Comparison of ENCODE assay signal across 20 cellular contexts in genomic region chr17:7462474-7463367, GRCh38. TPM values are rescaled to one million over a fixed set of nuclear protein-coding genes. Genes with fewer than 3 reads are reported as not detected.
DNase-seq lines count a peak whose midpoint lies in the region; ATAC-seq, FAIRE-seq and TF ChIP-seq lines count a peak whose summit lies in the region.
"Had no signal": no experiment of that assay in that cellular context is flagged by ENCODE, and none has a peak within 500 bp of the region (broad histone marks: within the 10 kb centered on the region; RNA-seq: fewer than 3 reads in every experiment).

No MANE protein-coding gene starts in this region.

- H3K36me3 ChIP-seq in H7 (replicated peaks; ENCODE audit: control insufficient read depth, insufficient read depth, low read length) (peaks cover 1% of the 10 kb centered on the region), HepG2 (replicated peaks in 1 of 2; ENCODE audit: control insufficient read depth in 1 of 2, insufficient read depth in 2 of 2, low read length in 2 of 2) (peaks cover 0 to 2% of the 10 kb centered on the region in 2 experiments; a peak in 3 of 5 replicates), HAP-1 (replicated peaks) (peaks cover 23% of the 10 kb centered on the region)
- H3K36me3 ChIP-seq: SJCRH30 had no signal

- in situ Hi-C loops in HepG2 (cut with HindIII; ENCODE audit: extremely low pct_ligation_motif_present, low pct_unique_long_range_greater_than_20kb) (no loop called here), HAP-1 (cut with MboI; ENCODE audit: low sequenced_read_pairs) (no loop called here)

- no peaks in the 10 kb centered on the region for H3K36me3 Mint-ChIP-seq in WTC11

- BruUV-seq in HepG2 (replicated peaks; lab: Mats Ljungman, UMichigan) = no TSS peak

- H4K20me1 ChIP-seq in HepG2 (ENCODE audit: insufficient read depth, low read length) = peaks cover 5% of the 10 kb centered on the region; the same call in 1 of the 2 replicates

- peaks cover 7% of the 10 kb centered on the region; the same call in 1 of the 2 replicates for H3K4me1 ChIP-seq in HepG2 (ENCODE audit: insufficient read depth, low read length)
- no peaks in the 10 kb centered on the region for H3K4me1 ChIP-seq in HAP-1
- H3K4me1 ChIP-seq: SJCRH30 had no signal

- WGBS in HepG2 (ENCODE audit: low lambda C conversion rate) = 98% methylated on average over 26 of the region's 44 CpGs

- H3K27me3 ChIP-seq in H7 (ENCODE audit: control insufficient read depth, insufficient read depth, low read length) (no peaks in the 10 kb centered on the region; the same call in 1 of the 2 replicates), HepG2 (ENCODE audit: control insufficient read depth in 1 of 2, insufficient read depth in 2 of 2, low read length in 2 of 2) (no peaks in the 10 kb centered on the region), HAP-1 (ENCODE audit: low read depth) (no peaks in the 10 kb centered on the region)
- H3K27me3 ChIP-seq: BLaER1 treated with 17β-estradiol and CSF1 and Interleukin-3, amounts not matched to agents 10 nM and 100 nM; SJCRH30 had no signal

- DNase-seq in H7 (peak; percentile 44), WTC11 (ENCODE audit: low spot score) (no peak), HepG2 (ENCODE audit: low spot score) (no peak), substantia nigra (lab: John Stamatoyannopoulos, UW) (no peak), HAP-1 (ENCODE audit: low spot score in 2 of 2) (no peak)
- DNase-seq: CD8-positive, alpha-beta memory T cell; DMS79; HCEC 1CT; NCI-H1048; NCI-H1436 treated with DMSO at 0.1 percent for 48 hours; NCI-H2029 treated with DMSO at 0.1 percent for 48 hours; NCI-H2171 treated with DMSO at 0.1 percent for 48 hours; NCI-H446 treated with DMSO at 0.1 percent for 48 hours; SJCRH30 had no signal

- H3K27ac ChIP-seq in HepG2 (ENCODE audit: extremely low read length, insufficient read depth, low read length) = no peak overlapping the region
- no peak overlapping the region for H3K27ac ChIP-seq in substantia nigra (ENCODE audit: low read depth, low read length, poor library complexity, severe bottlenecking)
- H3K27ac ChIP-seq: A549; BLaER1 treated with 17β-estradiol and CSF1 and Interleukin-3, amounts not matched to agents 10 nM and 100 nM; KMS-11; SJCRH30 had no signal

- intact Hi-C loops in HepG2 (cut with micrococcal nuclease; ENCODE audit: unreplicated experiment) = no loop called here

- H2AFZ ChIP-seq in HepG2 (ENCODE audit: low read length) = no peak overlapping the region

- ATAC-seq in WTC11 = no peak
- peak; percentile 15; the same call in 2 of the 3 replicates for ATAC-seq in HepG2
- no peak for ATAC-seq in GM21381 (IDR thresholded peaks at IDR 0.05; ENCODE audit: unreplicated experiment)
- ATAC-seq: A549 had no signal

- no peak for FAIRE-seq in HepG2 (lab: Jason Lieb, UNC)
- FAIRE-seq: A549, D721Med had no signal

- TF ChIP-seq POLR2A in HepG2 (IDR thresholded peaks at IDR 0.05; ENCODE audit: insufficient read depth in 1 of 2, low read depth in 2 of 2, low read length in 2 of 2) = no peak

- H3K9me3 Mint-ChIP-seq in WTC11 = no peaks in the 10 kb centered on the region
- H3K9me3 Mint-ChIP-seq: CD8-positive, alpha-beta memory T cell had no signal

- H3K9ac ChIP-seq in HepG2 (ENCODE audit: insufficient read depth, low read depth, low read length) = no peak overlapping the region
- H3K9ac ChIP-seq: BLaER1 treated with 17β-estradiol and CSF1 and Interleukin-3, amounts not matched to agents 10 nM and 100 nM; KMS-11 had no signal

- H3K4me1 Mint-ChIP-seq in WTC11 = peaks cover 17% of the 10 kb centered on the region

- H3K27ac Mint-ChIP-seq in WTC11 = peak overlapping the region; percentile 41; the same call in 1 of the 2 replicates
- H3K27ac Mint-ChIP-seq: CD8-positive, alpha-beta memory T cell had no signal

- CTCF ChIA-PET in WTC11 (lab: Charles Lee) (interaction anchor here (1.1 kb wide), 1 partner anchor 98 kb away, joined by 4 read pairs; no protein-coding TSS in a partner anchor), HepG2 (lab: Yijun Ruan, JAX; ENCODE audit: low intra/inter-chr PET ratio, low total read pairs) (no interaction called here)

- no peak overlapping the region for H3K4me2 ChIP-seq in HepG2 (ENCODE audit: low read depth, low read length)
- H3K4me2 ChIP-seq: A549; BLaER1 treated with 17β-estradiol and CSF1 and Interleukin-3, amounts not matched to agents 10 nM and 100 nM; KMS-11 had no signal

- H3K4me3 ChIP-seq in H7 (ENCODE audit: insufficient read depth, low read depth, low read length) (no peak overlapping the region), HepG2 (replicated peaks in 1 of 3; ENCODE audit: insufficient read depth in 1 of 3, low read depth in 2 of 3, low read length in 3 of 3) (no peak overlapping the region), HAP-1 (no peak overlapping the region)
- H3K4me3 ChIP-seq: A549; BLaER1 treated with 17β-estradiol and CSF1 and Interleukin-3, amounts not matched to agents 10 nM and 100 nM; SJCRH30 had no signal

- peaks cover 9% of the 10 kb centered on the region for H3K27me3 Mint-ChIP-seq in WTC11 (ENCODE audit: low read depth)
- H3K27me3 Mint-ChIP-seq: CD8-positive, alpha-beta memory T cell had no signal

- no peak overlapping the region for H3K4me3 Mint-ChIP-seq in WTC11
- H3K4me3 Mint-ChIP-seq: CD8-positive, alpha-beta memory T cell had no signal

- TF ChIP-seq CTCF in WTC11 (IDR thresholded peaks at IDR 0.05) = no peak
- no peak for TF ChIP-seq CTCF in HepG2 (CRISPR knock-in tag; IDR thresholded peaks at IDR 0.05)

- POLR2A ChIA-PET in WTC11 (lab: Charles Lee) = interaction anchor here (0.7 to 1.7 kb wide), 2 partner anchors 15 to 17 kb away, joined by 3 to 5 read pairs; partner anchors contain the start of gene ZBTB4
- POLR2A ChIA-PET in HepG2 (lab: Yijun Ruan, JAX) = no interaction called here

- TF ChIP-seq EP300 in HepG2 (IDR thresholded peaks at IDR 0.05; ENCODE audit: low read depth in 2 of 2, low read length in 2 of 2) = no peak
- no peak for TF ChIP-seq EP300 in HepG2 (CRISPR knock-in tag; IDR thresholded peaks at IDR 0.05; ENCODE audit: borderline replicate concordance)

- TF ChIP-seq RAD21 in HepG2 (CRISPR knock-in tag; IDR thresholded peaks at IDR 0.05) = no peak

- no peaks in the 10 kb centered on the region for H3K79me2 ChIP-seq in HepG2 (ENCODE audit: insufficient read depth, low read length)

- H3K9me3 ChIP-seq in HepG2 (ENCODE audit: low read length) (no peaks in the 10 kb centered on the region), HAP-1 (no peaks in the 10 kb centered on the region)
- H3K9me3 ChIP-seq: A549; BLaER1 treated with 17β-estradiol and CSF1 and Interleukin-3, amounts not matched to agents 10 nM and 100 nM; SJCRH30 had no signal

RNA-seq across cellular contexts. Expression of gene ZBTB4, which starts 16.7 kb away (rescaled TPM):
- total RNA-seq in H7 (2014; rRNA removed; shearing (Covaris generic)) = 9.0 and 10.4 TPM in 2 replicates
- total RNA-seq in WTC11 (2021) (14.6 to 17.0 TPM (median 16.2 TPM) in 3 replicates), HepG2 (2016; rRNA removed; fragmentation: Illumina TruSeq; extraction: Trizol) (3.3 and 4.3 TPM in 2 replicates)
- total RNA-seq in HepG2 (2016; cell fraction: cytosol; rRNA removed; fragmentation: Illumina TruSeq; extraction: Trizol; ENCODE audit: low read depth) = 0.40 and 0.53 TPM in 2 replicates
- 3.5 and 4.2 TPM in 2 replicates for total RNA-seq in HepG2 (2016; cell fraction: insoluble cytoplasmic fraction; rRNA removed; fragmentation: Illumina TruSeq; extraction: Trizol)
- total RNA-seq in HepG2 (2016; cell fraction: membrane; rRNA removed; fragmentation: Illumina TruSeq; extraction: Trizol) = 2.0 and 2.1 TPM in 2 replicates
- 4.9 and 5.7 TPM in 2 replicates for total RNA-seq in HepG2 (2016; cell fraction: nucleus; rRNA removed; fragmentation: Illumina TruSeq; extraction: Trizol)
- polyA plus RNA-seq in HepG2 (2011; rRNA removed) = 7.4 and 7.9 TPM in 2 replicates
- 5.5 and 5.7 TPM in 2 replicates for polyA plus RNA-seq in HepG2 (2011; cell fraction: cytosol; rRNA removed)
- 16.5 and 17.2 TPM in 2 replicates for polyA plus RNA-seq in HepG2 (2011; cell fraction: nucleus; rRNA removed)
- polyA plus RNA-seq in HepG2 (2012) = 7.9 and 9.5 TPM in 2 replicates
- 0.25 and 0.36 TPM in 2 replicates for polyA plus RNA-seq in HepG2 (2016; cell fraction: cytosol; fragmentation: Illumina TruSeq; extraction: Trizol; ENCODE audit: low read depth)
- 4.0 and 4.5 TPM in 2 replicates for polyA plus RNA-seq in HepG2 (2016; cell fraction: insoluble cytoplasmic fraction; fragmentation: Illumina TruSeq; extraction: Trizol; ENCODE audit: low read depth)
- polyA plus RNA-seq in HepG2 (2016; cell fraction: membrane; fragmentation: Illumina TruSeq; extraction: Trizol; ENCODE audit: low read depth) = 1.1 and 1.4 TPM in 2 replicates
- 10.4 and 11.2 TPM in 2 replicates for polyA plus RNA-seq in HepG2 (2016; cell fraction: nucleus; fragmentation: Illumina TruSeq; extraction: Trizol; ENCODE audit: insufficient read depth, low read depth)
- polyA minus RNA-seq in HepG2 (2011; rRNA and poly(A)+ RNA removed; ENCODE audit: low replicate concordance) = 19.5 and 24.6 TPM in 2 replicates
- polyA minus RNA-seq in HepG2 (2011; cell fraction: cytosol; rRNA and poly(A)+ RNA removed) = 6.2 and 7.2 TPM in 2 replicates
- polyA minus RNA-seq in HepG2 (2011; cell fraction: nucleus; rRNA and poly(A)+ RNA removed) = 12.5 and 14.9 TPM in 2 replicates

RNA-seq across cellular contexts. Expression of gene CHRNB1, which starts 17.9 kb away (rescaled TPM):
- 6.6 and 6.8 TPM in 2 replicates for total RNA-seq in H7 (2014; rRNA removed; shearing (Covaris generic))
- total RNA-seq in WTC11 (2021) (16.0 to 21.5 TPM (median 20.8 TPM) in 3 replicates), HepG2 (2016; rRNA removed; fragmentation: Illumina TruSeq; extraction: Trizol) (3.6 and 5.4 TPM in 2 replicates)
- total RNA-seq in HepG2 (2016; cell fraction: cytosol; rRNA removed; fragmentation: Illumina TruSeq; extraction: Trizol; ENCODE audit: low read depth) = 2.0 and 3.3 TPM in 2 replicates
- total RNA-seq in HepG2 (2016; cell fraction: insoluble cytoplasmic fraction; rRNA removed; fragmentation: Illumina TruSeq; extraction: Trizol) = 3.8 and 6.3 TPM in 2 replicates
- 5.4 and 5.7 TPM in 2 replicates for total RNA-seq in HepG2 (2016; cell fraction: membrane; rRNA removed; fragmentation: Illumina TruSeq; extraction: Trizol)
- 4.3 and 6.2 TPM in 2 replicates for total RNA-seq in HepG2 (2016; cell fraction: nucleus; rRNA removed; fragmentation: Illumina TruSeq; extraction: Trizol)
- polyA plus RNA-seq in HepG2 (2011; rRNA removed) = 33.7 and 39.6 TPM in 2 replicates
- 31.4 and 33.2 TPM in 2 replicates for polyA plus RNA-seq in HepG2 (2011; cell fraction: cytosol; rRNA removed)
- 39.4 and 43.0 TPM in 2 replicates for polyA plus RNA-seq in HepG2 (2011; cell fraction: nucleus; rRNA removed)
- 19.3 and 22.8 TPM in 2 replicates for polyA plus RNA-seq in HepG2 (2012)
- 4.4 and 6.0 TPM in 2 replicates for polyA plus RNA-seq in HepG2 (2016; cell fraction: cytosol; fragmentation: Illumina TruSeq; extraction: Trizol; ENCODE audit: low read depth)
- 10.0 and 13.6 TPM in 2 replicates for polyA plus RNA-seq in HepG2 (2016; cell fraction: insoluble cytoplasmic fraction; fragmentation: Illumina TruSeq; extraction: Trizol; ENCODE audit: low read depth)
- polyA plus RNA-seq in HepG2 (2016; cell fraction: membrane; fragmentation: Illumina TruSeq; extraction: Trizol; ENCODE audit: low read depth) = 9.9 and 11.0 TPM in 2 replicates
- 23.1 and 25.7 TPM in 2 replicates for polyA plus RNA-seq in HepG2 (2016; cell fraction: nucleus; fragmentation: Illumina TruSeq; extraction: Trizol; ENCODE audit: insufficient read depth, low read depth)
- polyA minus RNA-seq in HepG2 (2011; rRNA and poly(A)+ RNA removed; ENCODE audit: low replicate concordance) = 2.6 and 35.4 TPM in 2 replicates
- 6.4 and 7.2 TPM in 2 replicates for polyA minus RNA-seq in HepG2 (2011; cell fraction: cytosol; rRNA and poly(A)+ RNA removed)
- polyA minus RNA-seq in HepG2 (2011; cell fraction: nucleus; rRNA and poly(A)+ RNA removed) = 9.0 and 9.9 TPM in 2 replicates

RNA-seq across cellular contexts. Expression of gene SLC35G6, which starts 18.5 kb away (rescaled TPM):
- total RNA-seq in H7 (2014; rRNA removed; shearing (Covaris generic)) = not detected in 2 replicates
- total RNA-seq in WTC11 (2021) = 0.16 to 0.26 TPM (median 0.18 TPM) in 3 replicates
- total RNA-seq in HepG2 (2016; rRNA removed; fragmentation: Illumina TruSeq; extraction: Trizol) = 0.07 TPM in 1 of 2 replicates, not detected in the other
- not detected in 2 replicates for total RNA-seq in HepG2 (2016; cell fraction: cytosol; rRNA removed; fragmentation: Illumina TruSeq; extraction: Trizol; ENCODE audit: low read depth)
- total RNA-seq in HepG2 (2016; cell fraction: insoluble cytoplasmic fraction; rRNA removed; fragmentation: Illumina TruSeq; extraction: Trizol) = not detected in 2 replicates
- not detected in 2 replicates for total RNA-seq in HepG2 (2016; cell fraction: membrane; rRNA removed; fragmentation: Illumina TruSeq; extraction: Trizol)
- total RNA-seq in HepG2 (2016; cell fraction: nucleus; rRNA removed; fragmentation: Illumina TruSeq; extraction: Trizol) = not detected in 2 replicates
- 0.04 TPM in 1 of 2 replicates, not detected in the other for polyA plus RNA-seq in HepG2 (2011; rRNA removed)
- not detected in 2 replicates for polyA plus RNA-seq in HepG2 (2011; cell fraction: cytosol; rRNA removed)
- not detected in 2 replicates for polyA plus RNA-seq in HepG2 (2011; cell fraction: nucleus; rRNA removed)
- polyA plus RNA-seq in HepG2 (2012) = 0.09 and 0.16 TPM in 2 replicates
- not detected in 2 replicates for polyA plus RNA-seq in HepG2 (2016; cell fraction: cytosol; fragmentation: Illumina TruSeq; extraction: Trizol; ENCODE audit: low read depth)
- not detected in 2 replicates for polyA plus RNA-seq in HepG2 (2016; cell fraction: insoluble cytoplasmic fraction; fragmentation: Illumina TruSeq; extraction: Trizol; ENCODE audit: low read depth)
- polyA plus RNA-seq in HepG2 (2016; cell fraction: membrane; fragmentation: Illumina TruSeq; extraction: Trizol; ENCODE audit: low read depth) = not detected in 2 replicates
- not detected in 2 replicates for polyA plus RNA-seq in HepG2 (2016; cell fraction: nucleus; fragmentation: Illumina TruSeq; extraction: Trizol; ENCODE audit: insufficient read depth, low read depth)
- not detected in 2 replicates for polyA minus RNA-seq in HepG2 (2011; rRNA and poly(A)+ RNA removed; ENCODE audit: low replicate concordance)
- not detected in 2 replicates for polyA minus RNA-seq in HepG2 (2011; cell fraction: cytosol; rRNA and poly(A)+ RNA removed)
- polyA minus RNA-seq in HepG2 (2011; cell fraction: nucleus; rRNA and poly(A)+ RNA removed) = not detected in 2 replicates
- total RNA-seq: CD8-positive, alpha-beta memory T cell; M059J; SJCRH30 had no signal
- polyA plus RNA-seq: A549 had no signal

RNA-seq across cellular contexts. Expression of gene POLR2A, which starts 21.4 kb away (rescaled TPM):
- 46.1 and 48.6 TPM in 2 replicates for total RNA-seq in H7 (2014; rRNA removed; shearing (Covaris generic))
- total RNA-seq in WTC11 (2021) (166 to 170 TPM (median 170 TPM) in 3 replicates), HepG2 (2016; rRNA removed; fragmentation: Illumina TruSeq; extraction: Trizol) (17.8 and 63.2 TPM in 2 replicates)
- total RNA-seq in HepG2 (2016; cell fraction: cytosol; rRNA removed; fragmentation: Illumina TruSeq; extraction: Trizol; ENCODE audit: low read depth) = 31.8 and 37.1 TPM in 2 replicates
- total RNA-seq in HepG2 (2016; cell fraction: insoluble cytoplasmic fraction; rRNA removed; fragmentation: Illumina TruSeq; extraction: Trizol) = 16.0 and 50.4 TPM in 2 replicates
- 16.5 and 17.5 TPM in 2 replicates for total RNA-seq in HepG2 (2016; cell fraction: membrane; rRNA removed; fragmentation: Illumina TruSeq; extraction: Trizol)
- 46.2 and 49.6 TPM in 2 replicates for total RNA-seq in HepG2 (2016; cell fraction: nucleus; rRNA removed; fragmentation: Illumina TruSeq; extraction: Trizol)
- 17.2 and 18.3 TPM in 2 replicates for polyA plus RNA-seq in HepG2 (2011; rRNA removed)
- 4.8 and 6.3 TPM in 2 replicates for polyA plus RNA-seq in HepG2 (2011; cell fraction: cytosol; rRNA removed)
- 85.5 and 109 TPM in 2 replicates for polyA plus RNA-seq in HepG2 (2011; cell fraction: nucleus; rRNA removed)
- 43.9 and 44.8 TPM in 2 replicates for polyA plus RNA-seq in HepG2 (2012)
- 1.2 and 1.6 TPM in 2 replicates for polyA plus RNA-seq in HepG2 (2016; cell fraction: cytosol; fragmentation: Illumina TruSeq; extraction: Trizol; ENCODE audit: low read depth)
- polyA plus RNA-seq in HepG2 (2016; cell fraction: insoluble cytoplasmic fraction; fragmentation: Illumina TruSeq; extraction: Trizol; ENCODE audit: low read depth) = 25.1 and 41.6 TPM in 2 replicates
- 2.8 and 4.1 TPM in 2 replicates for polyA plus RNA-seq in HepG2 (2016; cell fraction: membrane; fragmentation: Illumina TruSeq; extraction: Trizol; ENCODE audit: low read depth)
- polyA plus RNA-seq in HepG2 (2016; cell fraction: nucleus; fragmentation: Illumina TruSeq; extraction: Trizol; ENCODE audit: insufficient read depth, low read depth) = 62.8 and 68.8 TPM in 2 replicates
- polyA minus RNA-seq in HepG2 (2011; rRNA and poly(A)+ RNA removed; ENCODE audit: low replicate concordance) = 200 and 209 TPM in 2 replicates
- 71.5 and 80.7 TPM in 2 replicates for polyA minus RNA-seq in HepG2 (2011; cell fraction: cytosol; rRNA and poly(A)+ RNA removed)
- polyA minus RNA-seq in HepG2 (2011; cell fraction: nucleus; rRNA and poly(A)+ RNA removed) = 159 and 190 TPM in 2 replicates

RNA-seq across cellular contexts. Expression of gene FGF11, which starts 23.4 kb away (rescaled TPM):
- 12.5 and 20.7 TPM in 2 replicates for total RNA-seq in H7 (2014; rRNA removed; shearing (Covaris generic))
- total RNA-seq in WTC11 (2021) (19.8 to 29.1 TPM (median 28.0 TPM) in 3 replicates), HepG2 (2016; rRNA removed; fragmentation: Illumina TruSeq; extraction: Trizol) (0.20 and 0.55 TPM in 2 replicates)
- total RNA-seq in HepG2 (2016; cell fraction: cytosol; rRNA removed; fragmentation: Illumina TruSeq; extraction: Trizol; ENCODE audit: low read depth) = 0.35 and 0.40 TPM in 2 replicates
- 0.22 and 0.37 TPM in 2 replicates for total RNA-seq in HepG2 (2016; cell fraction: insoluble cytoplasmic fraction; rRNA removed; fragmentation: Illumina TruSeq; extraction: Trizol)
- total RNA-seq in HepG2 (2016; cell fraction: membrane; rRNA removed; fragmentation: Illumina TruSeq; extraction: Trizol) = 0.52 and 0.77 TPM in 2 replicates
- 0.13 and 0.53 TPM in 2 replicates for total RNA-seq in HepG2 (2016; cell fraction: nucleus; rRNA removed; fragmentation: Illumina TruSeq; extraction: Trizol)
- 7.0 and 7.6 TPM in 2 replicates for polyA plus RNA-seq in HepG2 (2011; rRNA removed)
- 4.4 and 5.5 TPM in 2 replicates for polyA plus RNA-seq in HepG2 (2011; cell fraction: cytosol; rRNA removed)
- 11.9 and 12.6 TPM in 2 replicates for polyA plus RNA-seq in HepG2 (2011; cell fraction: nucleus; rRNA removed)
- polyA plus RNA-seq in HepG2 (2012) = 4.0 and 6.3 TPM in 2 replicates
- 0.61 and 0.87 TPM in 2 replicates for polyA plus RNA-seq in HepG2 (2016; cell fraction: cytosol; fragmentation: Illumina TruSeq; extraction: Trizol; ENCODE audit: low read depth)
- 0.62 and 1.0 TPM in 2 replicates for polyA plus RNA-seq in HepG2 (2016; cell fraction: insoluble cytoplasmic fraction; fragmentation: Illumina TruSeq; extraction: Trizol; ENCODE audit: low read depth)
- 1.2 TPM in 2 replicates for polyA plus RNA-seq in HepG2 (2016; cell fraction: membrane; fragmentation: Illumina TruSeq; extraction: Trizol; ENCODE audit: low read depth)
- polyA plus RNA-seq in HepG2 (2016; cell fraction: nucleus; fragmentation: Illumina TruSeq; extraction: Trizol; ENCODE audit: insufficient read depth, low read depth) = 1.1 and 1.6 TPM in 2 replicates
- polyA minus RNA-seq in HepG2 (2011; rRNA and poly(A)+ RNA removed; ENCODE audit: low replicate concordance) = 3.3 and 7.7 TPM in 2 replicates
- polyA minus RNA-seq in HepG2 (2011; cell fraction: cytosol; rRNA and poly(A)+ RNA removed) = 2.0 and 2.3 TPM in 2 replicates
- 1.1 and 1.2 TPM in 2 replicates for polyA minus RNA-seq in HepG2 (2011; cell fraction: nucleus; rRNA and poly(A)+ RNA removed)
